ENCODE assay signal across 8 cellular contexts in the genomic region with DNA sequence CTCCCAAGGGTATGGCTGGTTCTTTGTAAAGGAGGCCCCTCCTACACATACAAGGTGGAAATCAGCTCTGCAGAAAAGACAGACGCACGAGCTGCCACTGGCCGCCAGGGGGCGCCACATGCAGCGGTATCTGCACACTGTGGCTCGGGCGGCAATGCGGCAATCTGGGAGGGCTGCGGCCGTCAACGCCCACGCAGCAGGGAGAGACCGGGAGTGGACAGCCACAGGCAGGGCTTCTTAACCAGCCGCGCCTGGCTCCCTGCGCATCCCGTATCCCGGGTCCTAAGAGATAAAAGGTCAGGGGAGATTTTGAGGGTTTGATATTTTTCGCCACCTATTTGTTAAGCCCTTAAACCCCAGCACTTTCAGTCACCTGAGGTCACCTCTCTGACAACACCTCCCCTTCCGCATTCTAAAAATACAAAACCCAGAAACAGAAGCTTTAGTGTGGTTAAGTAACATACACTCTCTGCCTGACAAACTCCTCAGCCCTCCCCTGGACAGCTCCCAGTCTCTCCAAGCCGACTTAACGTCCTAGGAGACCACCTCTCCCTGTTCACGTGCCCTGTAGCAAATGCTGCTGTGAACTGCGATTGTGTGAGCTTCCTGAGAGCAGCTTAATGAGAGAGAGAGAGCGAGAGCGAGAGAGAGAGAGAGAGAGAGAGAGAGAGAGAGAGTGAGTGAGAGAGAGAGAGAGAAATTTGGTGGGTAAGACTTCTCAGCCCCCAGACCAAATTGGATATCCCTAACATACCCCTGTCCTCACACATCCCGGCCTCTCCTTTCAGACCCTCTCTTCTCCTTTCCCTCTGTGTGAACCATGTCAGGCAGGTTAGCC. TPM values are rescaled to one million over a fixed set of nuclear protein-coding genes. Genes with fewer than 3 reads are reported as not detected.
DNase-seq lines count a peak whose midpoint lies in the region; ATAC-seq and TF ChIP-seq lines count a peak whose summit lies in the region.

No MANE protein-coding gene starts in this region.

- H3K4me1 Mint-ChIP-seq in endothelial cell (ENCODE audit: unreplicated experiment): no peaks in the 10 kb centered on the region

- H3K9me3 Mint-ChIP-seq in endothelial cell (ENCODE audit: unreplicated experiment): no peaks in the 10 kb centered on the region

- TF ChIP-seq CTCF in endothelial cell (IDR thresholded peaks at IDR 0.05; ENCODE audit: unreplicated experiment): peak; percentile 100

- H3K4me3 Mint-ChIP-seq in endothelial cell (ENCODE audit: unreplicated experiment): no peak overlapping the region

- peak; percentile 68 for ATAC-seq in GM21367 (IDR thresholded peaks at IDR 0.05; ENCODE audit: unreplicated experiment)

- no peak overlapping the region for H3K27ac Mint-ChIP-seq in endothelial cell (ENCODE audit: unreplicated experiment)

- H3K27me3 Mint-ChIP-seq in endothelial cell (ENCODE audit: unreplicated experiment): peaks cover 11% of the 10 kb centered on the region

- DNase-seq in D341Med (ENCODE audit: low spot score): peak; percentile 87
- DNase-seq in HT1080 (ENCODE audit: low read depth): peak; percentile 66
- DNase-seq in NOMO-1 treated with dmso at 0.1 percent for 144 hours (lab: John Stamatoyannopoulos, UW; ENCODE audit: unreplicated experiment): peak; percentile 88
- peak; percentile 90 for DNase-seq in activated CD8-positive, alpha-beta memory T cell treated with anti-CD3 and anti-CD28 coated beads, Interleukin-2, amount 50 U/mL, for 4 hours
- DNase-seq in endothelial cell (ENCODE audit: low spot score): peak; percentile 96
- peak; percentile 76 for DNase-seq in middle frontal gyrus (ENCODE audit: extremely low spot score, low spot score)
- peak; percentile 74 to 82 for DNase-seq in stimulated activated CD8-positive, alpha-beta memory T cell treated with anti-CD3 and anti-CD28 coated beads, Interleukin-7, amount 100 ng/mL, for 1 hour (ENCODE audit: low read depth in 2 of 2)

- no peaks in the 10 kb centered on the region for H3K36me3 Mint-ChIP-seq in endothelial cell (ENCODE audit: low read depth, unreplicated experiment)

RNA-seq across cellular contexts. Expression of gene KCNA2, which starts 13.5 kb away (rescaled TPM):
- total RNA-seq in HT1080 (2014; rRNA removed; shearing (Covaris generic)): not detected in 2 replicates
- not detected in 2 replicates for polyA plus RNA-seq in HT1080 (2015; cell fraction: cytosol; rRNA removed)
- polyA plus RNA-seq in HT1080 (2015; cell fraction: nucleus; rRNA removed): not detected in 2 replicates
- total RNA-seq in endothelial cell (ENCODE audit: unreplicated experiment): 0.23 TPM

RNA-seq across cellular contexts. Expression of gene KCNA3, which starts 55.1 kb away (rescaled TPM):
- total RNA-seq in HT1080 (2014; rRNA removed; shearing (Covaris generic)): not detected in 2 replicates
- polyA plus RNA-seq in HT1080 (2015; cell fraction: cytosol; rRNA removed): not detected in 2 replicates
- not detected in 2 replicates for polyA plus RNA-seq in HT1080 (2015; cell fraction: nucleus; rRNA removed)
- total RNA-seq in endothelial cell (ENCODE audit: unreplicated experiment): 0.26 TPM

Comparison
In these comparisons a context has a peak if more than half of its experiments do, and no peak if none do; other contexts are left out.
1. Peak in every context shown above with its lines: DNase-seq and ATAC-seq.